Comparison of ENCODE assay signal across 13 cellular contexts in genomic region chr2:180761224-180761623, GRCh38.
DNase-seq lines count a peak whose midpoint lies in the region; ATAC-seq, FAIRE-seq and TF ChIP-seq lines count a peak whose summit lies in the region.
"Had no signal": no experiment of that assay in that cellular context is flagged by ENCODE, and none has a peak within 500 bp of the region (broad histone marks: within the 10 kb centered on the region; RNA-seq: fewer than 3 reads in every experiment).

No MANE protein-coding gene starts in this region.

- no peak for ATAC-seq in activated CD8-positive, alpha-beta T cell treated with anti-CD3 and anti-CD28 coated beads for 36 hours

- no peak for FAIRE-seq in small intestine (lab: Jason Lieb, UNC)
- FAIRE-seq: GM19239 had no signal

- no peaks in the 10 kb centered on the region for H3K27me3 ChIP-seq in small intestine (ENCODE audit: control insufficient read depth in 2 of 2, insufficient read depth in 2 of 2, low read length in 2 of 2)

- no peaks in the 10 kb centered on the region for H3K4me1 Mint-ChIP-seq in activated CD8-positive, alpha-beta T cell treated with anti-CD3 and anti-CD28 coated beads for 36 hours (ENCODE audit: low read depth)

- no peaks in the 10 kb centered on the region for H3K36me3 Mint-ChIP-seq in activated CD8-positive, alpha-beta T cell treated with anti-CD3 and anti-CD28 coated beads for 36 hours (ENCODE audit: low read depth)

- H3K4me3 ChIP-seq in fibroblast of mammary gland (ENCODE audit: control insufficient read depth, low read depth, low read length) = no peak overlapping the region
- H3K4me3 ChIP-seq in small intestine (ENCODE audit: low read depth in 1 of 2, low read length in 2 of 2) = no peak overlapping the region

- TF ChIP-seq CTCF in fibroblast of mammary gland (conservative IDR thresholded peaks at IDR 0.05; ENCODE audit: control insufficient read depth, insufficient read depth, low read depth, low read length) = no peak
- TF ChIP-seq CTCF in activated CD8-positive, alpha-beta T cell treated with anti-CD3 and anti-CD28 coated beads for 36 hours (IDR thresholded peaks at IDR 0.05) = no peak

- POLR2A ChIA-PET in activated CD8-positive, alpha-beta T cell treated with anti-CD3 and anti-CD28 coated beads for 36 hours (lab: Charles Lee) = interaction anchor here (0.6 kb wide), 1 partner anchor 16 kb away, joined by 3 read pairs; no protein-coding TSS in a partner anchor

- CTCF ChIA-PET in activated CD8-positive, alpha-beta T cell treated with anti-CD3 and anti-CD28 coated beads for 36 hours (lab: Charles Lee) = no interaction called here

- H3K4me1 ChIP-seq in small intestine (ENCODE audit: control insufficient read depth in 2 of 2, insufficient read depth in 1 of 2, low read depth in 1 of 2, low read length in 1 of 2) = no peaks in the 10 kb centered on the region

- intact Hi-C loops in activated CD8-positive, alpha-beta T cell treated with anti-CD3 and anti-CD28 coated beads for 36 hours (cut with micrococcal nuclease) = no loop called here

- H3K9me3 ChIP-seq in small intestine (ENCODE audit: control insufficient read depth, low read depth) = no peaks in the 10 kb centered on the region

- H3K4me3 Mint-ChIP-seq in activated CD8-positive, alpha-beta T cell treated with anti-CD3 and anti-CD28 coated beads for 36 hours = no peak overlapping the region
- H3K4me3 Mint-ChIP-seq: nephron had no signal

- no peaks in the 10 kb centered on the region for H3K36me3 ChIP-seq in small intestine (ENCODE audit: control insufficient read depth in 2 of 2, insufficient read depth in 2 of 2, low read length in 2 of 2)

- no peaks in the 10 kb centered on the region for H3K9me3 Mint-ChIP-seq in activated CD8-positive, alpha-beta T cell treated with anti-CD3 and anti-CD28 coated beads for 36 hours
- H3K9me3 Mint-ChIP-seq: nephron had no signal

- peak; percentile 76 for DNase-seq in H4 (ENCODE audit: low spot score)
- peak; percentile 38 for DNase-seq in OCI-M1 (lab: John Stamatoyannopoulos, UW)
- peak; percentile 85 for DNase-seq in fibroblast of mammary gland (ENCODE audit: low read depth)
- peak; percentile 12 for DNase-seq in small intestine
- DNase-seq in T-helper 1 cell = no peak
- no peak for DNase-seq in NCI-H526 treated with DMSO at 0.1 percent for 48 hours (lab: John Stamatoyannopoulos, UW)
- no peak for DNase-seq in activated CD8-positive, alpha-beta T cell treated with anti-CD3 and anti-CD28 coated beads for 36 hours
- DNase-seq: activated T-cell treated with anti-CD3 and anti-CD28 coated beads, Interleukin-2, amount 50 U/mL, for 1 hour; GDM1; stimulated activated CD4-positive, alpha-beta T cell treated with anti-CD3 and anti-CD28 coated beads, Interleukin-2, amount 100 ng/mL, for 48 hours; substantia nigra had no signal

- H3K27me3 Mint-ChIP-seq in activated CD8-positive, alpha-beta T cell treated with anti-CD3 and anti-CD28 coated beads for 36 hours = peaks cover 3% of the 10 kb centered on the region

- WGBS in small intestine, 3 donors = 27 to 47% (median 31%) methylated on average over 5 of the region's 5 CpGs

- no peak overlapping the region for H3K27ac Mint-ChIP-seq in activated CD8-positive, alpha-beta T cell treated with anti-CD3 and anti-CD28 coated beads for 36 hours
- H3K27ac Mint-ChIP-seq: nephron had no signal

- H3K27ac ChIP-seq in small intestine (ENCODE audit: low read depth in 1 of 2, low read length in 1 of 2) = no peak overlapping the region

Comparison
In these comparisons a context has a peak if more than half of its experiments do, and no peak if none do; other contexts are left out.
1. DNase-seq: peak in H4 (single experiment), OCI-M1 (single experiment), fibroblast of mammary gland (single experiment) and small intestine (single experiment); none in T-helper 1 cell (0 of 5), NCI-H526 treated with DMSO at 0.1 percent for 48 hours (single experiment) and activated CD8-positive, alpha-beta T cell treated with anti-CD3 and anti-CD28 coated beads for 36 hours (single experiment).